10 cellular contexts compared by ENCODE assay signal in the genomic region with DNA sequence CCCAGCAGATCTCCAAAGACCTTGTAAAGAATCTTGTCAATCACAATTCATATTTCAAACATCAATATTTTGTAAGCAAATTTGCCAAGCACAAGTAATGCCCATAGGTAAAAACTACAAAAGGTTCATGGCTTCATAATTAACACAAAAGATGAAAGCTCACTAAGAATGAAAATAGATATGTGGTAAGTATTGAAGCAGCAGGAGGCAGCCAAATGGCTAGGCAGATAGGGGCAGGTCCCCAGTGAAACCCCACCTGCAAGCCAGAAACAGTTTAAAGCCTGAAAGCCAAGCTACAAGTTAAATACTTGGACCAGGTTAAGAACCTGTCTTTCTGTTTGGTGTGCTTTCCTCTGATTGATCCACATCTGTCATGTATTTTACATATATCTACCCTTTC.
"Had no signal": no experiment of that assay in that cellular context is flagged by ENCODE, and none has a peak within 500 bp of the region (broad histone marks: within the 10 kb centered on the region; RNA-seq: fewer than 3 reads in every experiment).

No MANE protein-coding gene starts in this region.

- FAIRE-seq: HepG2, HTR-8/SVneo, K562 had no signal

- H3K4me2 ChIP-seq: KMS-11 had no signal

- H3K27ac ChIP-seq: HL-60, KMS-11 had no signal

- H3K9ac ChIP-seq: KMS-11 had no signal

- H3K27me3 Mint-ChIP-seq: IgD-negative memory B cell had no signal

- H3K4me3 Mint-ChIP-seq: IgD-negative memory B cell had no signal

- DNase-seq: IMR-90, Karpas-422, KBM-7, KG1 had no signal

- ATAC-seq: HepG2, K562 had no signal

- H3K36me3 Mint-ChIP-seq: IgD-negative memory B cell had no signal

- H3K4me1 Mint-ChIP-seq: IgD-negative memory B cell had no signal

- H3K27ac Mint-ChIP-seq: IgD-negative memory B cell had no signal

- H3K4me3 ChIP-seq: K562 had no signal
